In genomic region chr12:114713466-114714215, GRCh38 we compare ENCODE assay signal across 28 cellular contexts. TPM values are rescaled to one million over a fixed set of nuclear protein-coding genes. Genes with fewer than 3 reads are reported as not detected.
"Had no signal": no experiment of that assay in that cellular context is flagged by ENCODE, and none has a peak within 500 bp of the region (broad histone marks: within the 10 kb centered on the region; RNA-seq: fewer than 3 reads in every experiment).

No MANE protein-coding gene starts in this region.

- H2AFZ ChIP-seq: neural progenitor cell had no signal

- ATAC-seq: esophagus mucosa; gastrocnemius medialis; left lobe of liver; naive thymus-derived CD4-positive, alpha-beta T cell; sciatic nerve; stimulated activated naive CD8-positive, alpha-beta T cell treated with anti-CD3 and anti-CD28 coated beads, Interleukin-15, amount 100 ng/mL, for 72 hours had no signal

- H3K27ac ChIP-seq: dorsolateral prefrontal cortex, epithelial cell of prostate, gastrocnemius medialis, neural progenitor cell, prostate gland, right atrium auricular region, suprapubic skin, transverse colon had no signal

- H3K36me3 ChIP-seq: gastrocnemius medialis, neural progenitor cell, prostate gland, right atrium auricular region, suprapubic skin, transverse colon had no signal

- H3K4me3 ChIP-seq: dorsolateral prefrontal cortex, gastrocnemius medialis, lung, neural progenitor cell, prostate gland, right atrium auricular region, smooth muscle cell, suprapubic skin, transverse colon had no signal

- H3K9ac ChIP-seq: neural progenitor cell had no signal

- FAIRE-seq: colon, keratinocyte, urothelium cell line had no signal

- DNase-seq: dorsolateral prefrontal cortex; effector CD4-positive, alpha-beta T cell; foreskin fibroblast; gastrocnemius medialis; head of caudate nucleus; midbrain; naive thymus-derived CD4-positive, alpha-beta T cell; nucleus accumbens; stimulated activated CD4-positive, alpha-beta T cell treated with anti-CD3 and anti-CD28 coated beads, Interleukin-12 subunit alpha, Interleukin-12 subunit beta, amount 100 ng/mL, for 4 hours; stimulated activated CD4-positive, alpha-beta T cell treated with anti-CD3 and anti-CD28 coated beads, Interleukin-1b, Interleukin-23, amount 100 ng/mL, for 48 hours; stimulated activated CD4-positive, alpha-beta T cell treated with anti-CD3 and anti-CD28 coated beads, Interleukin-4, amount 100 ng/mL, for 1 hour; stimulated activated CD8-positive, alpha-beta memory T cell treated with anti-CD3 and anti-CD28 coated beads, Interleukin-4, amount 100 ng/mL, for 48 hours; stimulated activated naive CD4-positive, alpha-beta T cell; stimulated activated naive CD8-positive, alpha-beta T cell treated with anti-CD3 and anti-CD28 coated beads, Interleukin-15, amount 100 ng/mL, for 72 hours; transverse colon had no signal

- H3K4me1 ChIP-seq: gastrocnemius medialis, prostate gland, right atrium auricular region, transverse colon had no signal

- H3K4me2 ChIP-seq: neural progenitor cell, smooth muscle cell had no signal

- H3K9me3 ChIP-seq: gastrocnemius medialis, prostate gland, suprapubic skin had no signal

RNA-seq across cellular contexts. Expression of gene TBX3, which starts 29.7 kb away (rescaled TPM):
- total RNA-seq: naive thymus-derived CD4-positive, alpha-beta T cell had no signal
- polyA plus RNA-seq: naive thymus-derived CD4-positive, alpha-beta T cell had no signal
